ENCODE assay signal across 8 cellular contexts in genomic region chr1:7401814-7402547, GRCh38.
DNase-seq lines count a peak whose midpoint lies in the region; ATAC-seq, FAIRE-seq and TF ChIP-seq lines count a peak whose summit lies in the region.

No MANE protein-coding gene starts in this region.

- H3K4me3 Mint-ChIP-seq in endothelial cell (ENCODE audit: unreplicated experiment), result no peak overlapping the region

- intact Hi-C loops in posterior cingulate gyrus (cut with DNase I), result no loop called here

- 53 to 73% (median 61%) methylated on average over 4 of the region's 4 CpGs for WGBS in small intestine, 3 donors

- ATAC-seq in foreskin keratinocyte, result peak; percentile 95
- ATAC-seq in GM21526 (IDR thresholded peaks at IDR 0.05; ENCODE audit: low FRiP score, unreplicated experiment), result no peak

- H3K36me3 ChIP-seq in H7 (replicated peaks; ENCODE audit: control insufficient read depth, insufficient read depth, low read length), result no peaks in the 10 kb centered on the region
- H3K36me3 ChIP-seq in small intestine (ENCODE audit: control insufficient read depth in 2 of 2, insufficient read depth in 2 of 2, low read length in 2 of 2), result no peaks in the 10 kb centered on the region

- no peaks in the 10 kb centered on the region for H3K27me3 Mint-ChIP-seq in endothelial cell (ENCODE audit: unreplicated experiment)

- H3K4me3 ChIP-seq in H7 (ENCODE audit: insufficient read depth, low read depth, low read length) (no peak overlapping the region), small intestine (ENCODE audit: low read depth in 1 of 2, low read length in 2 of 2) (no peak overlapping the region)

- H3K9me3 ChIP-seq in small intestine (ENCODE audit: control insufficient read depth, low read depth), result no peaks in the 10 kb centered on the region

- DNase-seq in H7, result peak; percentile 55
- DNase-seq in SK-MEL-5 (ENCODE audit: low read depth, low spot score), result peak; percentile 81
- DNase-seq in foreskin keratinocyte, result peak; percentile 100
- DNase-seq in small intestine, result peak; percentile 28
- no peak for DNase-seq in DMS114 treated with DMSO at 0.1 percent for 48 hours (lab: John Stamatoyannopoulos, UW; ENCODE audit: unreplicated experiment)
- no peak for DNase-seq in posterior cingulate gyrus
- no peak for DNase-seq in endothelial cell (ENCODE audit: low spot score)

- FAIRE-seq in small intestine (lab: Jason Lieb, UNC), result no peak

- peaks cover 3% of the 10 kb centered on the region for H3K4me1 Mint-ChIP-seq in endothelial cell (ENCODE audit: unreplicated experiment)

- H3K27ac ChIP-seq in foreskin keratinocyte (peak overlapping the region; percentile 93), small intestine (ENCODE audit: low read depth in 1 of 2, low read length in 1 of 2) (no peak overlapping the region)

- H3K36me3 Mint-ChIP-seq in endothelial cell (ENCODE audit: low read depth, unreplicated experiment), result no peaks in the 10 kb centered on the region

- TF ChIP-seq CTCF in foreskin keratinocyte (conservative IDR thresholded peaks at IDR 0.05), result peak; percentile 0
- no peak for TF ChIP-seq CTCF in endothelial cell (IDR thresholded peaks at IDR 0.05; ENCODE audit: unreplicated experiment)

- no peaks in the 10 kb centered on the region for H3K9me3 Mint-ChIP-seq in endothelial cell (ENCODE audit: unreplicated experiment)

- in situ Hi-C loops in SK-MEL-5 (cut with HindIII; ENCODE audit: low pct_unique_long_range_greater_than_20kb, low sequenced_read_pairs), result no loop called here

- H3K27me3 ChIP-seq in H7 (ENCODE audit: control insufficient read depth, insufficient read depth, low read length) (no peaks in the 10 kb centered on the region), foreskin keratinocyte (peaks cover 12% of the 10 kb centered on the region), small intestine (ENCODE audit: control insufficient read depth in 2 of 2, insufficient read depth in 2 of 2, low read length in 2 of 2) (no peaks in the 10 kb centered on the region)

- H3K4me1 ChIP-seq in foreskin keratinocyte (peaks cover 15% of the 10 kb centered on the region), small intestine (ENCODE audit: control insufficient read depth in 2 of 2, insufficient read depth in 1 of 2, low read depth in 1 of 2, low read length in 1 of 2) (no peaks in the 10 kb centered on the region)

- H3K27ac Mint-ChIP-seq in endothelial cell (ENCODE audit: unreplicated experiment), result no peak overlapping the region

Comparison
In these comparisons a context has a peak if more than half of its experiments do, and no peak if none do; other contexts are left out.
1. DNase-seq: peak in H7 (single experiment), SK-MEL-5 (single experiment), foreskin keratinocyte (2 of 2) and small intestine (single experiment); none in DMS114 treated with DMSO at 0.1 percent for 48 hours (single experiment), posterior cingulate gyrus (0 of 10) and endothelial cell (single experiment).